Comparison of ENCODE assay signal across 1 cellular context in genomic region chr20:36150489-36150846, GRCh38.
TF ChIP-seq lines count a peak whose summit lies in the region.

No MANE protein-coding gene starts in this region.

TF ChIP-seq in HepG2, 621 proteins besides CTCF, POLR2A, EP300 and RAD21 (continues in another document):
- TF ChIP-seq NFKBIZ (CRISPR knock-in tag; IDR thresholded peaks at IDR 0.05) (no peak), TBL1XR1 (IDR thresholded peaks at IDR 0.05; ENCODE audit: borderline replicate concordance, low read length, partially characterized antibody) (no peak), SAFB2 (CRISPR knock-in tag; IDR thresholded peaks at IDR 0.05; ENCODE audit: borderline replicate concordance, low read depth) (no peak), ZBTB4 (CRISPR knock-in tag; IDR thresholded peaks at IDR 0.05; ENCODE audit: borderline replicate concordance) (no peak), HOMEZ (CRISPR knock-in tag; IDR thresholded peaks at IDR 0.05; ENCODE audit: low read depth) (no peak), GLMP (CRISPR knock-in tag; IDR thresholded peaks at IDR 0.05; ENCODE audit: borderline replicate concordance) (no peak), KDM6A (CRISPR knock-in tag; IDR thresholded peaks at IDR 0.05; ENCODE audit: low read depth) (no peak), ZNF781 (CRISPR knock-in tag; IDR thresholded peaks at IDR 0.05; ENCODE audit: borderline replicate concordance, not compliant biosample characterization) (peak; percentile 18), ZBTB34 (CRISPR knock-in tag; IDR thresholded peaks at IDR 0.05) (0 out of 2 replicates have a peak, but pooled peaks have one; percentile 39), ZNF615 (CRISPR knock-in tag; IDR thresholded peaks at IDR 0.05; ENCODE audit: borderline replicate concordance) (0 out of 2 replicates have a peak, but pooled peaks have one; percentile 24), TRIM22 (IDR thresholded peaks at IDR 0.05) (no peak), USF2 (IDR thresholded peaks at IDR 0.05; ENCODE audit: low read depth, low read length) (no peak), USF2 (CRISPR knock-in tag; IDR thresholded peaks at IDR 0.05; ENCODE audit: borderline replicate concordance) (0 out of 2 replicates have a peak, but pooled peaks have one; percentile 26), IRF1 (CRISPR knock-in tag; IDR thresholded peaks at IDR 0.05; ENCODE audit: low read depth) (no peak), NFAT5 (CRISPR knock-in tag; IDR thresholded peaks at IDR 0.05) (0 out of 2 replicates have a peak, but pooled peaks have one; percentile 34), MEIS1 (CRISPR knock-in tag; IDR thresholded peaks at IDR 0.05; ENCODE audit: borderline replicate concordance) (no peak), ZNF607 (CRISPR knock-in tag; IDR thresholded peaks at IDR 0.05; ENCODE audit: borderline replicate concordance) (no peak), TRIM24 (CRISPR knock-in tag; IDR thresholded peaks at IDR 0.05) (no peak), NCOR1 (IDR thresholded peaks at IDR 0.05; ENCODE audit: borderline replicate concordance, low read length) (no peak), BRF2 (CRISPR knock-in tag; IDR thresholded peaks at IDR 0.05) (0 out of 2 replicates have a peak, but pooled peaks have one; percentile 17), MTA3 (CRISPR knock-in tag; IDR thresholded peaks at IDR 0.05) (no peak), ATRX (CRISPR knock-in tag; IDR thresholded peaks at IDR 0.05; ENCODE audit: borderline replicate concordance) (no peak), EEA1 (CRISPR knock-in tag; IDR thresholded peaks at IDR 0.05; ENCODE audit: borderline replicate concordance) (no peak), ZXDC (CRISPR knock-in tag; IDR thresholded peaks at IDR 0.05) (no peak), ZNF18 (CRISPR knock-in tag; IDR thresholded peaks at IDR 0.05; ENCODE audit: insufficient replicate concordance) (peak; percentile 76), ZBTB8A (CRISPR knock-in tag; IDR thresholded peaks at IDR 0.05; ENCODE audit: borderline replicate concordance, low read depth) (no peak), GPN1 (CRISPR knock-in tag; IDR thresholded peaks at IDR 0.05; ENCODE audit: borderline replicate concordance) (no peak)
